Comparison of ENCODE assay signal across 19 cellular contexts in the genomic region with DNA sequence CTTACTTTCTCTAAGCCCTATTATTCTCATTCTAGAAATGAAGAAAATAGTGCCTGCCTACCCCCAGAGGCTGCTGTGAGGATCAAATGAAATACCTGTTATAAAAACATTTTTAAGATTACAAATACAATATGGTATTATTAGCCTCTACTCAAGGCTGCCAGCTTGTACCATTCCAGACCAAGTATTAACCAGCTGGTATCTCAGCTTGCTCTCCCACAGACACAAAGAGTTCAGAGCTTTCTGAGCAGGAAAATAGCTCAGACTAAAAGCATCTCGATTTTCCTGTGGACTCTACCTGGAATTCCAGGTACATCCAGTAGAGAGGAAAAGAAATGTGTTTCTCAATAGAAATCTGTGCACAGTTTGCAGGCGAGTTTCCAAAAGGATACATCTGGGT.
"Had no signal": no experiment of that assay in that cellular context is flagged by ENCODE, and none has a peak within 500 bp of the region (broad histone marks: within the 10 kb centered on the region; RNA-seq: fewer than 3 reads in every experiment).

No MANE protein-coding gene starts in this region.

- DNase-seq: central memory CD4-positive, alpha-beta T cell; effector memory CD8-positive, alpha-beta T cell; esophagus squamous epithelium; foreskin fibroblast; kidney; left cardiac atrium; mesendoderm; naive thymus-derived CD4-positive, alpha-beta T cell; right cardiac atrium; stimulated activated CD4-positive, alpha-beta T cell treated with anti-CD3 and anti-CD28 coated beads, Interleukin-4, amount 100 ng/mL, for 1 hour; stimulated activated CD8-positive, alpha-beta memory T cell treated with anti-CD3 and anti-CD28 coated beads, Interleukin-4, amount 100 ng/mL, for 48 hours; stimulated activated naive CD8-positive, alpha-beta T cell treated with anti-CD3 and anti-CD28 coated beads, Interleukin-15, amount 100 ng/mL, for 72 hours; testis; upper lobe of right lung had no signal

- H3K36me3 Mint-ChIP-seq: stimulated activated memory B cell treated with anti-CD40 and anti-IgM and Interleukin-4, amounts not matched to agents 10 μg/mL and 1 μg/mL and 100 μg/mL, for 72 hours had no signal

- H3K9me3 Mint-ChIP-seq: dendritic cell treated with granulocyte-macrophage colony-stimulating factor and Interleukin-4, amounts not matched to agents 40 ng/mL and 50 ng/mL, for 4 days; effector memory CD8-positive, alpha-beta T cell; neural crest cell; stimulated activated naive CD8-positive, alpha-beta T cell treated with anti-CD3 and anti-CD28 coated beads, Interleukin-15, amount 100 ng/mL, for 72 hours had no signal

- H3K36me3 ChIP-seq: upper lobe of right lung had no signal

- H3K27ac Mint-ChIP-seq: dendritic cell treated with granulocyte-macrophage colony-stimulating factor and Interleukin-4, amounts not matched to agents 40 ng/mL and 50 ng/mL, for 4 days; naive thymus-derived CD4-positive, alpha-beta T cell; stimulated activated memory B cell treated with anti-CD40 and anti-IgM and Interleukin-4, amounts not matched to agents 10 μg/mL and 1 μg/mL and 100 μg/mL, for 72 hours; stimulated activated naive CD8-positive, alpha-beta T cell treated with anti-CD3 and anti-CD28 coated beads, Interleukin-15, amount 100 ng/mL, for 72 hours had no signal

- H3K4me3 Mint-ChIP-seq: dendritic cell treated with granulocyte-macrophage colony-stimulating factor and Interleukin-4, amounts not matched to agents 40 ng/mL and 50 ng/mL, for 4 days; effector memory CD8-positive, alpha-beta T cell; naive thymus-derived CD4-positive, alpha-beta T cell; neural crest cell; stimulated activated memory B cell treated with anti-CD40 and anti-IgM and Interleukin-4, amounts not matched to agents 10 μg/mL and 1 μg/mL and 100 μg/mL, for 72 hours; stimulated activated naive CD8-positive, alpha-beta T cell treated with anti-CD3 and anti-CD28 coated beads, Interleukin-15, amount 100 ng/mL, for 72 hours had no signal

- H3K9me3 ChIP-seq: esophagus squamous epithelium, testis, tibial nerve, upper lobe of right lung had no signal

- H3K27ac ChIP-seq: epithelial cell of prostate, testis, upper lobe of right lung had no signal

- H3K4me3 ChIP-seq: esophagus squamous epithelium, testis, tibial nerve, upper lobe of right lung had no signal

- H3K27me3 ChIP-seq: esophagus squamous epithelium, testis, tibial nerve, upper lobe of right lung had no signal

- ATAC-seq: effector memory CD8-positive, alpha-beta T cell; left cardiac atrium; naive thymus-derived CD4-positive, alpha-beta T cell; right cardiac atrium; stimulated activated naive CD8-positive, alpha-beta T cell treated with anti-CD3 and anti-CD28 coated beads, Interleukin-15, amount 100 ng/mL, for 72 hours; upper lobe of right lung had no signal

- H3K4me1 Mint-ChIP-seq: neural crest cell; stimulated activated memory B cell treated with anti-CD40 and anti-IgM and Interleukin-4, amounts not matched to agents 10 μg/mL and 1 μg/mL and 100 μg/mL, for 72 hours; stimulated activated naive CD8-positive, alpha-beta T cell treated with anti-CD3 and anti-CD28 coated beads, Interleukin-15, amount 100 ng/mL, for 72 hours had no signal

- H3K27me3 Mint-ChIP-seq: effector memory CD8-positive, alpha-beta T cell; stimulated activated memory B cell treated with anti-CD40 and anti-IgM and Interleukin-4, amounts not matched to agents 10 μg/mL and 1 μg/mL and 100 μg/mL, for 72 hours; stimulated activated naive CD8-positive, alpha-beta T cell treated with anti-CD3 and anti-CD28 coated beads, Interleukin-15, amount 100 ng/mL, for 72 hours had no signal
